In the genomic region with DNA sequence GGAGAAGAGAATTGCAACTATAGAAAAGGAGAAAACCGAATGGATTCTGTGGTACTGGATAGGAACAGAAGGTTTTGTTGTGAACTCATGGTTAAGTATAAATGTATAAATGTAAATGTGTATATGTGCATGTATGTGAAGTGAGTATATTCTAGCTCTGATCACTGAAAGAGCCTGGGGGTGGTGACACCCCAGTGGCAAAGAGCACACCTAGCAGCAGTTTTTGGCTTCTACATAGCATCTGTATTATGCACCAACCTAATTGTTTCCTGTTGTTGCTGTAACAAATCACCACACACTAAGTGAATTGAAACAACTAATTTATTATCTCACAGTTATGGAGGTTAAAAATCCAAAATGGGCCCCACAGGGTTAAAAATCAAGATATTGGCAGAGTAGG, we compare ENCODE assay signal across 7 cellular contexts.
"Had no signal": no experiment of that assay in that cellular context is flagged by ENCODE, and none has a peak within 500 bp of the region (broad histone marks: within the 10 kb centered on the region; RNA-seq: fewer than 3 reads in every experiment).

No MANE protein-coding gene starts in this region.

- H3K9ac ChIP-seq: KMS-11 had no signal

- H3K4me2 ChIP-seq: KMS-11 had no signal

- H3K27ac ChIP-seq: HL-60, KMS-11 had no signal

- ATAC-seq: K562 had no signal

- DNase-seq: IMR-90, KBM-7, KG1 had no signal

- FAIRE-seq: HTR-8/SVneo, K562 had no signal

- H3K4me3 ChIP-seq: K562 had no signal
